8 cellular contexts compared by ENCODE assay signal in genomic region chrX:69503835-69504625, GRCh38. TPM values are rescaled to one million over a fixed set of nuclear protein-coding genes. Genes with fewer than 3 reads are reported as not detected.
DNase-seq lines count a peak whose midpoint lies in the region; ATAC-seq and TF ChIP-seq lines count a peak whose summit lies in the region.

NALF2 (plus strand) TSS chrX:69504326; CDS start chrX:69505283, 957 bp downstream.

- in situ Hi-C loops in GM23248 (cut with MboI), result no loop called here

- peak; percentile 43 for DNase-seq in A673 (ENCODE audit: low spot score)
- peak; percentile 60 for DNase-seq in GM23248
- DNase-seq in NCI-H510A (lab: John Stamatoyannopoulos, UW), result peak; percentile 46
- peak; percentile 19 for DNase-seq in amniotic epithelial cell (ENCODE audit: low read depth)
- DNase-seq in right atrium auricular region (ENCODE audit: low spot score), result no peak
- DNase-seq in progenitor cell of endocrine pancreas (ENCODE audit: low spot score, unreplicated experiment), result peak; percentile 59
- no peak for DNase-seq in HFFc6

- no peaks in the 10 kb centered on the region for H3K36me3 Mint-ChIP-seq in progenitor cell of endocrine pancreas (ENCODE audit: insufficient read depth)
- no peaks in the 10 kb centered on the region for H3K36me3 Mint-ChIP-seq in HFFc6 (ENCODE audit: low read depth)

- H3K4me1 Mint-ChIP-seq in progenitor cell of endocrine pancreas (ENCODE audit: low read depth), result no peaks in the 10 kb centered on the region
- H3K4me1 Mint-ChIP-seq in HFFc6 (ENCODE audit: low read depth), result no peaks in the 10 kb centered on the region

- H3K27ac Mint-ChIP-seq in progenitor cell of endocrine pancreas, result peak within 1 kb of the TSS; percentile 80
- H3K27ac Mint-ChIP-seq in HFFc6, result no peak within 1 kb of the TSS

- H3K36me3 ChIP-seq in A673 (ENCODE audit: insufficient read depth, low read length, poor library complexity, severe bottlenecking), result no peaks in the 10 kb centered on the region
- no peaks in the 10 kb centered on the region for H3K36me3 ChIP-seq in GM23248 (ENCODE audit: low read depth)
- no peaks in the 10 kb centered on the region for H3K36me3 ChIP-seq in right atrium auricular region

- POLR2A ChIA-PET in A673 (lab: Charles Lee; ENCODE audit: low non-redundant PET), result no interaction called here

- H3K79me2 ChIP-seq in GM23248 (ENCODE audit: insufficient read depth), result no peaks in the 10 kb centered on the region

- CTCF ChIA-PET in A673 (lab: Charles Lee), result no interaction called here

- H4K20me1 ChIP-seq in GM23248 (ENCODE audit: insufficient read depth), result no peaks in the 10 kb centered on the region

- H3K9me2 ChIP-seq in GM23248 (ENCODE audit: insufficient read depth), result no peaks in the 10 kb centered on the region

- no TSS peak for BruUV-seq in A673 (replicated peaks; lab: Mats Ljungman, UMichigan)

- H3K4me1 ChIP-seq in A673 (ENCODE audit: insufficient read depth, low read length, poor library complexity, severe bottlenecking) (no peaks in the 10 kb centered on the region), GM23248 (ENCODE audit: insufficient read depth) (no peaks in the 10 kb centered on the region), right atrium auricular region (no peaks in the 10 kb centered on the region)

- H3K27me3 Mint-ChIP-seq in progenitor cell of endocrine pancreas (peaks cover 13% of the 10 kb centered on the region), HFFc6 (ENCODE audit: insufficient read depth) (peaks cover 14% of the 10 kb centered on the region)

- no peak for ATAC-seq in GM18517 (IDR thresholded peaks at IDR 0.05; ENCODE audit: unreplicated experiment)

- H3K4me2 ChIP-seq in GM23248 (ENCODE audit: unreplicated experiment), result no peak within 1 kb of the TSS

- H3K9me3 Mint-ChIP-seq in progenitor cell of endocrine pancreas (ENCODE audit: low read depth) (peaks cover 6% of the 10 kb centered on the region), HFFc6 (no peaks in the 10 kb centered on the region)

- H3K9ac ChIP-seq in GM23248, result no peak within 1 kb of the TSS

- H3K27me3 ChIP-seq in A673 (replicated peaks; ENCODE audit: insufficient read depth, low read depth, low read length, poor library complexity) (no peaks in the 10 kb centered on the region), GM23248 (replicated peaks; ENCODE audit: insufficient read depth) (no peaks in the 10 kb centered on the region), right atrium auricular region (no peaks in the 10 kb centered on the region)

- H3K4me3 Mint-ChIP-seq in progenitor cell of endocrine pancreas (ENCODE audit: low read depth), result peak within 1 kb of the TSS; percentile 81
- H3K4me3 Mint-ChIP-seq in HFFc6, result no peak within 1 kb of the TSS

- no peaks in the 10 kb centered on the region for H3F3A ChIP-seq in GM23248 (ENCODE audit: insufficient read depth)

- H3K9me3 ChIP-seq in A673 (ENCODE audit: low read depth, low read length, poor library complexity, severe bottlenecking) (no peaks in the 10 kb centered on the region), GM23248 (ENCODE audit: low read depth) (no peaks in the 10 kb centered on the region), right atrium auricular region (no peaks in the 10 kb centered on the region)

- H2AFZ ChIP-seq in GM23248, result no peak within 1 kb of the TSS

- TF ChIP-seq CTCF in A673 (conservative IDR thresholded peaks at IDR 0.05; ENCODE audit: low read depth, low read length) (no peak), right atrium auricular region (IDR thresholded peaks at IDR 0.05) (peak in 1 of 2 donors; percentile 2), progenitor cell of endocrine pancreas (IDR thresholded peaks at IDR 0.05; ENCODE audit: unreplicated experiment) (peak; percentile 26), HFFc6 (IDR thresholded peaks at IDR 0.05) (no peak)

- peak within 1 kb of the TSS; percentile 49 for H3K4me3 ChIP-seq in A673 (ENCODE audit: low read depth, low read length, poor library complexity, severe bottlenecking)
- H3K4me3 ChIP-seq in GM23248, result no peak within 1 kb of the TSS
- H3K4me3 ChIP-seq in right atrium auricular region, result peak within 1 kb of the TSS; percentile 58

- intact Hi-C loops in A673 (cut with micrococcal nuclease; ENCODE audit: unreplicated experiment), result loop anchor here (10.0 kb wide), 1 partner anchor 591 kb away; no protein-coding TSS in a partner anchor

- no peak within 1 kb of the TSS for H3K27ac ChIP-seq in A673 (ENCODE audit: low read depth, low read length, poor library complexity, severe bottlenecking)
- H3K27ac ChIP-seq in GM23248, result no peak within 1 kb of the TSS
- H3K27ac ChIP-seq in right atrium auricular region, result peak within 1 kb of the TSS; percentile 77 to 86

- 3% methylated on average over 13 to 46 of the region's 64 CpGs for WGBS in GM23248 (ENCODE audit: low coverage in 1 of 2, low lambda C conversion rate in 2 of 2, missing lambda C conversion rate in 2 of 2), 2 experiments

RNA-seq across cellular contexts. Expression of gene NALF2, which starts in this region (rescaled TPM):
- total RNA-seq in A673 (2021) (2.0 and 2.3 TPM in 2 replicates), right atrium auricular region (10 to 100 TPM; 35.5 to 62.7 TPM), progenitor cell of endocrine pancreas (3.2 and 3.4 TPM in 2 replicates)
- total RNA-seq in GM23248 (2014; rRNA removed; shearing (Covaris generic)), result not detected in 2 replicates
- not detected in 2 replicates for polyA plus RNA-seq in GM23248 (2016; fragmentation: Nextera tagmentation; extraction: Ambion mirVana)
- total RNA-seq in HFFc6 (2021; fragmentation: NEBNext Ultra II Directional; extraction: Animal tissue kit (Norgen Biotek cat#: 25700)), result not detected

Comparison
In these comparisons a context has a peak if more than half of its experiments do, and no peak if none do; other contexts are left out.
1. Peak in DNase-seq in GM23248; RNA of the gene not detected or under 1 TPM.
2. DNase-seq: peak in A673 (single experiment), NCI-H510A (single experiment), amniotic epithelial cell (single experiment) and progenitor cell of endocrine pancreas (single experiment); none in right atrium auricular region (single experiment) and HFFc6 (single experiment).
3. H3K27ac ChIP-seq: peak in right atrium auricular region (2 of 2); none in A673 (single experiment) and GM23248 (single experiment).